Comparison of ENCODE assay signal across 1 cellular context in genomic region chr14:90256354-90257131, GRCh38.
TF ChIP-seq lines count a peak whose summit lies in the region.

Gene PSMC1 (plus strand): TSS chr14:90256553. CDS start chr14:90256598, 45 bp downstream.

TF ChIP-seq in HepG2, 621 proteins besides CTCF, POLR2A, EP300 and RAD21 (continued from another document and continues in another):
- TF ChIP-seq GPBP1L1 (CRISPR knock-in tag; IDR thresholded peaks at IDR 0.05) = no peak
- no peak for TF ChIP-seq SNRNP70 (IDR thresholded peaks at IDR 0.05; ENCODE audit: low read depth, low read length)
- TF ChIP-seq SOX5 (CRISPR knock-in tag; IDR thresholded peaks at IDR 0.05; ENCODE audit: borderline replicate concordance) = no peak
- peak; percentile 75 for TF ChIP-seq ZNF883 (CRISPR knock-in tag; IDR thresholded peaks at IDR 0.05; ENCODE audit: not compliant biosample characterization)
- TF ChIP-seq ARID2 (CRISPR knock-in tag; IDR thresholded peaks at IDR 0.05; ENCODE audit: borderline replicate concordance) = no peak
- TF ChIP-seq FOXA3 (CRISPR knock-in tag; IDR thresholded peaks at IDR 0.05) = peak; percentile 48; the same call in 1 of the 2 replicates
- TF ChIP-seq ZBTB39 (CRISPR knock-in tag; IDR thresholded peaks at IDR 0.05) = no peak
- TF ChIP-seq RFXAP (CRISPR knock-in tag; IDR thresholded peaks at IDR 0.05; ENCODE audit: borderline replicate concordance) = no peak
- peak; percentile 86 for TF ChIP-seq CBX1 (IDR thresholded peaks at IDR 0.05; ENCODE audit: low read depth)
- TF ChIP-seq HOXD1 (CRISPR knock-in tag; IDR thresholded peaks at IDR 0.05) = no peak
- no peak for TF ChIP-seq RBAK (CRISPR knock-in tag; IDR thresholded peaks at IDR 0.05)
- TF ChIP-seq, protein P1, sequence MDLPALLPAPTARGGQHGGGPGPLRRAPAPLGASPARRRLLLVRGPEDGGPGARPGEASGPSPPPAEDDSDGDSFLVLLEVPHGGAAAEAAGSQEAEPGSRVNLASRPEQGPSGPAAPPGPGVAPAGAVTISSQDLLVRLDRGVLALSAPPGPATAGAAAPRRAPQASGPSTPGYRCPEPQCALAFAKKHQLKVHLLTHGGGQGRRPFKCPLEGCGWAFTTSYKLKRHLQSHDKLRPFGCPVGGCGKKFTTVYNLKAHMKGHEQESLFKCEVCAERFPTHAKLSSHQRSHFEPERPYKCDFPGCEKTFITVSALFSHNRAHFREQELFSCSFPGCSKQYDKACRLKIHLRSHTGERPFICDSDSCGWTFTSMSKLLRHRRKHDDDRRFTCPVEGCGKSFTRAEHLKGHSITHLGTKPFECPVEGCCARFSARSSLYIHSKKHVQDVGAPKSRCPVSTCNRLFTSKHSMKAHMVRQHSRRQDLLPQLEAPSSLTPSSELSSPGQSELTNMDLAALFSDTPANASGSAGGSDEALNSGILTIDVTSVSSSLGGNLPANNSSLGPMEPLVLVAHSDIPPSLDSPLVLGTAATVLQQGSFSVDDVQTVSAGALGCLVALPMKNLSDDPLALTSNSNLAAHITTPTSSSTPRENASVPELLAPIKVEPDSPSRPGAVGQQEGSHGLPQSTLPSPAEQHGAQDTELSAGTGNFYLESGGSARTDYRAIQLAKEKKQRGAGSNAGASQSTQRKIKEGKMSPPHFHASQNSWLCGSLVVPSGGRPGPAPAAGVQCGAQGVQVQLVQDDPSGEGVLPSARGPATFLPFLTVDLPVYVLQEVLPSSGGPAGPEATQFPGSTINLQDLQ (CRISPR knock-in tag; IDR thresholded peaks at IDR 0.05) = no peak
- peak; percentile 59; the same call in 1 of the 2 replicates for TF ChIP-seq DZIP1 (CRISPR knock-in tag; IDR thresholded peaks at IDR 0.05)
- TF ChIP-seq TCF12 (IDR thresholded peaks at IDR 0.05) = no peak
- TF ChIP-seq TCF12 (CRISPR knock-in tag; IDR thresholded peaks at IDR 0.05) = no peak
- TF ChIP-seq ZMYM2 (CRISPR knock-in tag; IDR thresholded peaks at IDR 0.05) = no peak
- peak; percentile 74; the same call in 1 of the 2 replicates for TF ChIP-seq HOXA3 (CRISPR knock-in tag; IDR thresholded peaks at IDR 0.05)
- no peak for TF ChIP-seq JUN (CRISPR knock-in tag; IDR thresholded peaks at IDR 0.05)
- TF ChIP-seq ZNF616 (CRISPR knock-in tag; IDR thresholded peaks at IDR 0.05; ENCODE audit: low read depth) = no peak
- peak; percentile 89 for TF ChIP-seq GABPA (IDR thresholded peaks at IDR 0.05; ENCODE audit: low read depth, low read length)
- peak; percentile 98 for TF ChIP-seq GABPA (CRISPR knock-in tag; IDR thresholded peaks at IDR 0.05; ENCODE audit: low read depth)
- TF ChIP-seq ZNF558 (CRISPR knock-in tag; IDR thresholded peaks at IDR 0.05; ENCODE audit: borderline replicate concordance) = no peak
- TF ChIP-seq SMAD9 (CRISPR knock-in tag; IDR thresholded peaks at IDR 0.05) = no peak
- TF ChIP-seq E2F2 (CRISPR knock-in tag; IDR thresholded peaks at IDR 0.05; ENCODE audit: borderline replicate concordance) = no peak
- TF ChIP-seq CBX2 (IDR thresholded peaks at IDR 0.05; ENCODE audit: low read depth, low read length) = no peak
- 0 out of 2 replicates have a peak, but pooled peaks have one; percentile 46 for TF ChIP-seq CBX2 (CRISPR knock-in tag; IDR thresholded peaks at IDR 0.05; ENCODE audit: low read depth)
- peak; percentile 89 for TF ChIP-seq KMT2A (CRISPR knock-in tag; IDR thresholded peaks at IDR 0.05)
- TF ChIP-seq GATAD1 (CRISPR knock-in tag; IDR thresholded peaks at IDR 0.05) = peak; percentile 96
- TF ChIP-seq CHD2 (IDR thresholded peaks at IDR 0.05; ENCODE audit: low read depth, low read length) = no peak
- TF ChIP-seq NFKBIZ (CRISPR knock-in tag; IDR thresholded peaks at IDR 0.05) = peak; percentile 51; the same call in 1 of the 2 replicates
- TF ChIP-seq U2AF1 (optimal IDR thresholded peaks at IDR 0.05; ENCODE audit: low read depth, low read length) = no peak
- TF ChIP-seq HNRNPK (IDR thresholded peaks at IDR 0.05; ENCODE audit: low read depth, low read length, poor library complexity, severe bottlenecking) = no peak
- TF ChIP-seq MBNL3 (CRISPR knock-in tag; conservative IDR thresholded peaks at IDR 0.05) = no peak
- 0 out of 2 replicates have a peak, but pooled peaks have one; percentile 47 for TF ChIP-seq ZNF441 (CRISPR knock-in tag; IDR thresholded peaks at IDR 0.05; ENCODE audit: borderline replicate concordance)
- TF ChIP-seq ZBTB33 (CRISPR knock-in tag; IDR thresholded peaks at IDR 0.05) = no peak
- no peak for TF ChIP-seq FIP1L1 (IDR thresholded peaks at IDR 0.05; ENCODE audit: borderline replicate concordance, insufficient read depth, low read depth, low read length)
- TF ChIP-seq HHEX (CRISPR knock-in tag; IDR thresholded peaks at IDR 0.05) = no peak
- TF ChIP-seq HOXA5 (CRISPR knock-in tag; IDR thresholded peaks at IDR 0.05) = peak; percentile 24; the same call in 1 of the 2 replicates
- peak; percentile 66; the same call in 1 of the 2 replicates for TF ChIP-seq HDAC2 (CRISPR knock-in tag; IDR thresholded peaks at IDR 0.05)
- TF ChIP-seq, protein P2, sequence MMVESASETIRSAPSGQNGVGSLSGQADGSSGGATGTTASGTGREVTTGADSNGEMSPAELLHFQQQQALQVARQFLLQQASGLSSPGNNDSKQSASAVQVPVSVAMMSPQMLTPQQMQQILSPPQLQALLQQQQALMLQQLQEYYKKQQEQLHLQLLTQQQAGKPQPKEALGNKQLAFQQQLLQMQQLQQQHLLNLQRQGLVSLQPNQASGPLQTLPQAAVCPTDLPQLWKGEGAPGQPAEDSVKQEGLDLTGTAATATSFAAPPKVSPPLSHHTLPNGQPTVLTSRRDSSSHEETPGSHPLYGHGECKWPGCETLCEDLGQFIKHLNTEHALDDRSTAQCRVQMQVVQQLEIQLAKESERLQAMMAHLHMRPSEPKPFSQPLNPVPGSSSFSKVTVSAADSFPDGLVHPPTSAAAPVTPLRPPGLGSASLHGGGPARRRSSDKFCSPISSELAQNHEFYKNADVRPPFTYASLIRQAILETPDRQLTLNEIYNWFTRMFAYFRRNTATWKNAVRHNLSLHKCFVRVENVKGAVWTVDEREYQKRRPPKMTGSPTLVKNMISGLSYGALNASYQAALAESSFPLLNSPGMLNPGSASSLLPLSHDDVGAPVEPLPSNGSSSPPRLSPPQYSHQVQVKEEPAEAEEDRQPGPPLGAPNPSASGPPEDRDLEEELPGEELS (CRISPR knock-in tag; IDR thresholded peaks at IDR 0.05) = peak; percentile 35; the same call in 1 of the 2 replicates
- no peak for TF ChIP-seq IKZF1 (IDR thresholded peaks at IDR 0.05)
- TF ChIP-seq ATM (IDR thresholded peaks at IDR 0.05; ENCODE audit: borderline replicate concordance) = no peak
- TF ChIP-seq ZNF260 (CRISPR knock-in tag; IDR thresholded peaks at IDR 0.05; ENCODE audit: borderline replicate concordance, low read depth) = no peak
- no peak for TF ChIP-seq THRA (CRISPR knock-in tag; IDR thresholded peaks at IDR 0.05; ENCODE audit: borderline replicate concordance)
- TF ChIP-seq, protein P3, sequence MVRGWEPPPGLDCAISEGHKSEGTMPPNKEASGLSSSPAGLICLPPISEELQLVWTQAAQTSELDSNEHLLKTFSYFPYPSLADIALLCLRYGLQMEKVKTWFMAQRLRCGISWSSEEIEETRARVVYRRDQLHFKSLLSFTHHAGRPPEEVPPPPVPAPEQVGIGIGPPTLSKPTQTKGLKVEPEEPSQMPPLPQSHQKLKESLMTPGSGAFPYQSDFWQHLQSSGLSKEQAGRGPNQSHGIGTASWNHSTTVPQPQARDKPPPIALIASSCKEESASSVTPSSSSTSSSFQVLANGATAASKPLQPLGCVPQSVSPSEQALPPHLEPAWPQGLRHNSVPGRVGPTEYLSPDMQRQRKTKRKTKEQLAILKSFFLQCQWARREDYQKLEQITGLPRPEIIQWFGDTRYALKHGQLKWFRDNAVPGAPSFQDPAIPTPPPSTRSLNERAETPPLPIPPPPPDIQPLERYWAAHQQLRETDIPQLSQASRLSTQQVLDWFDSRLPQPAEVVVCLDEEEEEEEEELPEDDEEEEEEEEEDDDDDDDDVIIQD (CRISPR knock-in tag; IDR thresholded peaks at IDR 0.05; ENCODE audit: low read depth) = peak; percentile 82; the same call in 1 of the 2 replicates
- no peak for TF ChIP-seq ZNF564 (CRISPR knock-in tag; IDR thresholded peaks at IDR 0.05)
- TF ChIP-seq CCDC6 (CRISPR knock-in tag; IDR thresholded peaks at IDR 0.05) = no peak
- no peak for TF ChIP-seq ZBTB8A (CRISPR knock-in tag; IDR thresholded peaks at IDR 0.05; ENCODE audit: borderline replicate concordance, low read depth)
